1 cellular context compared by ENCODE assay signal in the genomic region with DNA sequence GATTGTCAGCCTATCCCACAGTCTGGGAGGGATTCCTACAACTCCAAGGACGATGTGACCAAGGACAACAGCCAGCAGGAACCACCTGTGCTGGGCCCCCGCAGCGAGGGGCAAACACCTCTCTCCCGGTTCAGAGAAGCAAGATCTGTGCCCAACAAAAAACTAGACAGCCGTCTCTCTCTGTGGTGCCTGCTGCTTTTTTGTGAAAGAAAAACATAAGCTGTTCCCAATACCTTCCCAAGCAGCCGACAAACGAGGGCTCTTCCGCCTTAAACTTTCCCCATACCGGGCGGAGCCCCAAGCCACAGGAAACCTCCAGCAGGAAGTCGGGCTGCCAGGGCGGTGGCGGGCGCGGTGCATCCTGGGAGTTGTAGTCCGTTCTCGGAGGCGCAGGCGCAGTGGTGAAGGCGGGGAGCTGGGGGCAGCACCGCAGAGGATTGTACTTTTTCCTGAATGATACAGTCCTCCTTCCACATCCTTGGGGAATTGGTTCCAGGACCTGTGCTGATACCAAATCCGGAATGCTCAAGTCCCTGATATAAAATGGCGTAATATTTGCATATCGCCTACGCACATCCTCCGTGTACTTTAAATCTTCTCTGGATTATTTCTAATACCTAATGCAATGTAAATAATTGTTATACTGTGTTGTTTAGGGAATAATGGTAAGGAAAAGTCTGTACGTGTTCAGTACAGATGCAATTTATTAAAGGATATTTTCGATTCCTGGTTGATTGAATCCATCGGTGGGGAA.
TF ChIP-seq lines count a peak whose summit lies in the region.

No MANE protein-coding gene starts in this region.

TF ChIP-seq in GM12878, 131 proteins besides CTCF, POLR2A, EP300 and RAD21 (continued from another document and continues in another):
- TF ChIP-seq, protein P1, sequence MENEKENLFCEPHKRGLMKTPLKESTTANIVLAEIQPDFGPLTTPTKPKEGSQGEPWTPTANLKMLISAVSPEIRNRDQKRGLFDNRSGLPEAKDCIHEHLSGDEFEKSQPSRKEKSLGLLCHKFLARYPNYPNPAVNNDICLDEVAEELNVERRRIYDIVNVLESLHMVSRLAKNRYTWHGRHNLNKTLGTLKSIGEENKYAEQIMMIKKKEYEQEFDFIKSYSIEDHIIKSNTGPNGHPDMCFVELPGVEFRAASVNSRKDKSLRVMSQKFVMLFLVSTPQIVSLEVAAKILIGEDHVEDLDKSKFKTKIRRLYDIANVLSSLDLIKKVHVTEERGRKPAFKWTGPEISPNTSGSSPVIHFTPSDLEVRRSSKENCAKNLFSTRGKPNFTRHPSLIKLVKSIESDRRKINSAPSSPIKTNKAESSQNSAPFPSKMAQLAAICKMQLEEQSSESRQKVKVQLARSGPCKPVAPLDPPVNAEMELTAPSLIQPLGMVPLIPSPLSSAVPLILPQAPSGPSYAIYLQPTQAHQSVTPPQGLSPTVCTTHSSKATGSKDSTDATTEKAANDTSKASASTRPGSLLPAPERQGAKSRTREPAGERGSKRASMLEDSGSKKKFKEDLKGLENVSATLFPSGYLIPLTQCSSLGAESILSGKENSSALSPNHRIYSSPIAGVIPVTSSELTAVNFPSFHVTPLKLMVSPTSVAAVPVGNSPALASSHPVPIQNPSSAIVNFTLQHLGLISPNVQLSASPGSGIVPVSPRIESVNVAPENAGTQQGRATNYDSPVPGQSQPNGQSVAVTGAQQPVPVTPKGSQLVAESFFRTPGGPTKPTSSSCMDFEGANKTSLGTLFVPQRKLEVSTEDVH (IDR thresholded peaks at IDR 0.05; ENCODE audit: low read depth, partially characterized antibody), result no peak
- TF ChIP-seq TCF7 (IDR thresholded peaks at IDR 0.05; ENCODE audit: borderline replicate concordance) (no peak), CHD2 (IDR thresholded peaks at IDR 0.05; ENCODE audit: borderline replicate concordance, low read depth, low read length) (no peak), EZH2 (IDR thresholded peaks at IDR 0.05; ENCODE audit: borderline replicate concordance, control insufficient read depth, low read depth, low read length) (no peak), ASH2L (IDR thresholded peaks at IDR 0.05; ENCODE audit: borderline replicate concordance, low read depth) (peak; percentile 84; the same call in 1 of the 2 replicates), SPI1 (IDR thresholded peaks at IDR 0.05; ENCODE audit: borderline replicate concordance, insufficient read depth, low read depth, low read length) (peak; percentile 29; the same call in 1 of the 2 replicates), DPF2 (IDR thresholded peaks at IDR 0.05) (peak; percentile 61), POLR2AphosphoS5 (IDR thresholded peaks at IDR 0.05; ENCODE audit: low read length) (peak; percentile 83), ESRRA (IDR thresholded peaks at IDR 0.05; ENCODE audit: low read length) (0 out of 2 replicates have a peak, but pooled peaks have one; percentile 26), TAF1 (IDR thresholded peaks at IDR 0.05; ENCODE audit: borderline replicate concordance, low read depth, low read length) (peak; percentile 75; the same call in 1 of the 2 replicates), IKZF1 (conservative IDR thresholded peaks at IDR 0.05) (peak; percentile 93), NR2F1 (conservative IDR thresholded peaks at IDR 0.05) (no peak), NFIC (IDR thresholded peaks at IDR 0.05; ENCODE audit: low read depth, low read length) (peak; percentile 62), HDAC2 (IDR thresholded peaks at IDR 0.05) (no peak), EED (IDR thresholded peaks at IDR 0.05; ENCODE audit: low read depth) (peak; percentile 55), TCF12 (IDR thresholded peaks at IDR 0.05; ENCODE audit: low read depth, low read length) (no peak), BACH1 (IDR thresholded peaks at IDR 0.05; ENCODE audit: borderline replicate concordance) (no peak), HDAC6 (IDR thresholded peaks at IDR 0.05; ENCODE audit: unreplicated experiment) (no peak), JUNB (IDR thresholded peaks at IDR 0.05) (no peak), CBX3 (IDR thresholded peaks at IDR 0.05; ENCODE audit: borderline replicate concordance, low read depth) (no peak), ZNF384 (IDR thresholded peaks at IDR 0.05; ENCODE audit: borderline replicate concordance, low read depth, low read length) (no peak), SIN3A (IDR thresholded peaks at IDR 0.05; ENCODE audit: low read depth, low read length) (no peak), SIX5 (IDR thresholded peaks at IDR 0.05; ENCODE audit: low read depth, low read length, severe bottlenecking) (peak; percentile 81), POU2F2 (IDR thresholded peaks at IDR 0.05; ENCODE audit: borderline replicate concordance, low read depth, low read length) (peak; percentile 100)
- TF ChIP-seq, protein P2, sequence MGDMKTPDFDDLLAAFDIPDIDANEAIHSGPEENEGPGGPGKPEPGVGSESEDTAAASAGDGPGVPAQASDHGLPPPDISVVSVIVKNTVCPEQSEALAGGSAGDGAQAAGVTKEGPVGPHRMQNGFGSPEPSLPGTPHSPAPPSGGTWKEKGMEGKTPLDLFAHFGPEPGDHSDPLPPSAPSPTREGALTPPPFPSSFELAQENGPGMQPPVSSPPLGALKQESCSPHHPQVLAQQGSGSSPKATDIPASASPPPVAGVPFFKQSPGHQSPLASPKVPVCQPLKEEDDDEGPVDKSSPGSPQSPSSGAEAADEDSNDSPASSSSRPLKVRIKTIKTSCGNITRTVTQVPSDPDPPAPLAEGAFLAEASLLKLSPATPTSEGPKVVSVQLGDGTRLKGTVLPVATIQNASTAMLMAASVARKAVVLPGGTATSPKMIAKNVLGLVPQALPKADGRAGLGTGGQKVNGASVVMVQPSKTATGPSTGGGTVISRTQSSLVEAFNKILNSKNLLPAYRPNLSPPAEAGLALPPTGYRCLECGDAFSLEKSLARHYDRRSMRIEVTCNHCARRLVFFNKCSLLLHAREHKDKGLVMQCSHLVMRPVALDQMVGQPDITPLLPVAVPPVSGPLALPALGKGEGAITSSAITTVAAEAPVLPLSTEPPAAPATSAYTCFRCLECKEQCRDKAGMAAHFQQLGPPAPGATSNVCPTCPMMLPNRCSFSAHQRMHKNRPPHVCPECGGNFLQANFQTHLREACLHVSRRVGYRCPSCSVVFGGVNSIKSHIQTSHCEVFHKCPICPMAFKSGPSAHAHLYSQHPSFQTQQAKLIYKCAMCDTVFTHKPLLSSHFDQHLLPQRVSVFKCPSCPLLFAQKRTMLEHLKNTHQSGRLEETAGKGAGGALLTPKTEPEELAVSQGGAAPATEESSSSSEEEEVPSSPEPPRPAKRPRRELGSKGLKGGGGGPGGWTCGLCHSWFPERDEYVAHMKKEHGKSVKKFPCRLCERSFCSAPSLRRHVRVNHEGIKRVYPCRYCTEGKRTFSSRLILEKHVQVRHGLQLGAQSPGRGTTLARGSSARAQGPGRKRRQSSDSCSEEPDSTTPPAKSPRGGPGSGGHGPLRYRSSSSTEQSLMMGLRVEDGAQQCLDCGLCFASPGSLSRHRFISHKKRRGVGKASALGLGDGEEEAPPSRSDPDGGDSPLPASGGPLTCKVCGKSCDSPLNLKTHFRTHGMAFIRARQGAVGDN (IDR thresholded peaks at IDR 0.05), result peak; percentile 59; the same call in 1 of the 2 replicates
- TF ChIP-seq, protein P3, sequence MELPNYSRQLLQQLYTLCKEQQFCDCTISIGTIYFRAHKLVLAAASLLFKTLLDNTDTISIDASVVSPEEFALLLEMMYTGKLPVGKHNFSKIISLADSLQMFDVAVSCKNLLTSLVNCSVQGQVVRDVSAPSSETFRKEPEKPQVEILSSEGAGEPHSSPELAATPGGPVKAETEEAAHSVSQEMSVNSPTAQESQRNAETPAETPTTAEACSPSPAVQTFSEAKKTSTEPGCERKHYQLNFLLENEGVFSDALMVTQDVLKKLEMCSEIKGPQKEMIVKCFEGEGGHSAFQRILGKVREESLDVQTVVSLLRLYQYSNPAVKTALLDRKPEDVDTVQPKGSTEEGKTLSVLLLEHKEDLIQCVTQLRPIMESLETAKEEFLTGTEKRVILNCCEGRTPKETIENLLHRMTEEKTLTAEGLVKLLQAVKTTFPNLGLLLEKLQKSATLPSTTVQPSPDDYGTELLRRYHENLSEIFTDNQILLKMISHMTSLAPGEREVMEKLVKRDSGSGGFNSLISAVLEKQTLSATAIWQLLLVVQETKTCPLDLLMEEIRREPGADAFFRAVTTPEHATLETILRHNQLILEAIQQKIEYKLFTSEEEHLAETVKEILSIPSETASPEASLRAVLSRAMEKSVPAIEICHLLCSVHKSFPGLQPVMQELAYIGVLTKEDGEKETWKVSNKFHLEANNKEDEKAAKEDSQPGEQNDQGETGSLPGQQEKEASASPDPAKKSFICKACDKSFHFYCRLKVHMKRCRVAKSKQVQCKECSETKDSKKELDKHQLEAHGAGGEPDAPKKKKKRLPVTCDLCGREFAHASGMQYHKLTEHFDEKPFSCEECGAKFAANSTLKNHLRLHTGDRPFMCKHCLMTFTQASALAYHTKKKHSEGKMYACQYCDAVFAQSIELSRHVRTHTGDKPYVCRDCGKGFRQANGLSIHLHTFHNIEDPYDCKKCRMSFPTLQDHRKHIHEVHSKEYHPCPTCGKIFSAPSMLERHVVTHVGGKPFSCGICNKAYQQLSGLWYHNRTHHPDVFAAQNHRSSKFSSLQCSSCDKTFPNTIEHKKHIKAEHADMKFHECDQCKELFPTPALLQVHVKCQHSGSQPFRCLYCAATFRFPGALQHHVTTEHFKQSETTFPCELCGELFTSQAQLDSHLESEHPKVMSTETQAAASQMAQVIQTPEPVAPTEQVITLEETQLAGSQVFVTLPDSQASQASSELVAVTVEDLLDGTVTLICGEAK (IDR thresholded peaks at IDR 0.05; ENCODE audit: borderline replicate concordance), result peak; percentile 93
- TF ChIP-seq, protein P4, sequence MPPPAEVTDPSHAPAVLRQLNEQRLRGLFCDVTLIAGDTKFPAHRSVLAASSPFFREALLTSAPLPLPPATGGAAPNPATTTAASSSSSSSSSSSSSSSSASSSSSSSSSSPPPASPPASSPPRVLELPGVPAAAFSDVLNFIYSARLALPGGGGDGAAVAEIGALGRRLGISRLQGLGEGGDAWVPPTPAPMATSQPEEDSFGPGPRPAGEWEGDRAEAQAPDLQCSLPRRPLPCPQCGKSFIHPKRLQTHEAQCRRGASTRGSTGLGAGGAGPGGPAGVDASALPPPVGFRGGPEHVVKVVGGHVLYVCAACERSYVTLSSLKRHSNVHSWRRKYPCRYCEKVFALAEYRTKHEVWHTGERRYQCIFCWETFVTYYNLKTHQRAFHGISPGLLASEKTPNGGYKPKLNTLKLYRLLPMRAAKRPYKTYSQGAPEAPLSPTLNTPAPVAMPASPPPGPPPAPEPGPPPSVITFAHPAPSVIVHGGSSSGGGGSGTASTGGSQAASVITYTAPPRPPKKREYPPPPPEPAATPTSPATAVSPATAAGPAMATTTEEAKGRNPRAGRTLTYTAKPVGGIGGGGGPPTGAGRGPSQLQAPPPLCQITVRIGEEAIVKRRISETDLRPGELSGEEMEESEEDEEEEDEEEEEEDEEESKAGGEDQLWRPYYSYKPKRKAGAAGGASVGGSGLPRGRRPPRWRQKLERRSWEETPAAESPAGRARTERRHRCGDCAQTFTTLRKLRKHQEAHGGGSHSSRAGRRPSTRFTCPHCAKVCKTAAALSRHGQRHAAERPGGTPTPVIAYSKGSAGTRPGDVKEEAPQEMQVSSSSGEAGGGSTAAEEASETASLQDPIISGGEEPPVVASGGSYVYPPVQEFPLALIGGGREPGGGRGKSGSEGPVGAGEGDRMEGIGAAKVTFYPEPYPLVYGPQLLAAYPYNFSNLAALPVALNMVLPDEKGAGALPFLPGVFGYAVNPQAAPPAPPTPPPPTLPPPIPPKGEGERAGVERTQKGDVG (CRISPR knock-in tag; IDR thresholded peaks at IDR 0.05), result no peak
- TF ChIP-seq, protein P5, sequence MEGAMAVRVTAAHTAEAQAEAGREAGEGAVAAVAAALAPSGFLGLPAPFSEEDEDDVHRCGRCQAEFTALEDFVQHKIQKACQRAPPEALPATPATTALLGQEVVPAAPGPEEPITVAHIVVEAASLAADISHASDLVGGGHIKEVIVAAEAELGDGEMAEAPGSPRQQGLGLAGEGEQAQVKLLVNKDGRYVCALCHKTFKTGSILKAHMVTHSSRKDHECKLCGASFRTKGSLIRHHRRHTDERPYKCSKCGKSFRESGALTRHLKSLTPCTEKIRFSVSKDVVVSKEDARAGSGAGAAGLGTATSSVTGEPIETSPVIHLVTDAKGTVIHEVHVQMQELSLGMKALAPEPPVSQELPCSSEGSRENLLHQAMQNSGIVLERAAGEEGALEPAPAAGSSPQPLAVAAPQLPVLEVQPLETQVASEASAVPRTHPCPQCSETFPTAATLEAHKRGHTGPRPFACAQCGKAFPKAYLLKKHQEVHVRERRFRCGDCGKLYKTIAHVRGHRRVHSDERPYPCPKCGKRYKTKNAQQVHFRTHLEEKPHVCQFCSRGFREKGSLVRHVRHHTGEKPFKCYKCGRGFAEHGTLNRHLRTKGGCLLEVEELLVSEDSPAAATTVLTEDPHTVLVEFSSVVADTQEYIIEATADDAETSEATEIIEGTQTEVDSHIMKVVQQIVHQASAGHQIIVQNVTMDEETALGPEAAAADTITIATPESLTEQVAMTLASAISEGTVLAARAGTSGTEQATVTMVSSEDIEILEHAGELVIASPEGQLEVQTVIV (IDR thresholded peaks at IDR 0.05; ENCODE audit: borderline replicate concordance, partially characterized antibody), result peak; percentile 59
- TF ChIP-seq, protein P6, sequence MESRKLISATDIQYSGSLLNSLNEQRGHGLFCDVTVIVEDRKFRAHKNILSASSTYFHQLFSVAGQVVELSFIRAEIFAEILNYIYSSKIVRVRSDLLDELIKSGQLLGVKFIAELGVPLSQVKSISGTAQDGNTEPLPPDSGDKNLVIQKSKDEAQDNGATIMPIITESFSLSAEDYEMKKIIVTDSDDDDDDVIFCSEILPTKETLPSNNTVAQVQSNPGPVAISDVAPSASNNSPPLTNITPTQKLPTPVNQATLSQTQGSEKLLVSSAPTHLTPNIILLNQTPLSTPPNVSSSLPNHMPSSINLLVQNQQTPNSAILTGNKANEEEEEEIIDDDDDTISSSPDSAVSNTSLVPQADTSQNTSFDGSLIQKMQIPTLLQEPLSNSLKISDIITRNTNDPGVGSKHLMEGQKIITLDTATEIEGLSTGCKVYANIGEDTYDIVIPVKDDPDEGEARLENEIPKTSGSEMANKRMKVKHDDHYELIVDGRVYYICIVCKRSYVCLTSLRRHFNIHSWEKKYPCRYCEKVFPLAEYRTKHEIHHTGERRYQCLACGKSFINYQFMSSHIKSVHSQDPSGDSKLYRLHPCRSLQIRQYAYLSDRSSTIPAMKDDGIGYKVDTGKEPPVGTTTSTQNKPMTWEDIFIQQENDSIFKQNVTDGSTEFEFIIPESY (IDR thresholded peaks at IDR 0.05), result no peak
- TF ChIP-seq, protein P7, sequence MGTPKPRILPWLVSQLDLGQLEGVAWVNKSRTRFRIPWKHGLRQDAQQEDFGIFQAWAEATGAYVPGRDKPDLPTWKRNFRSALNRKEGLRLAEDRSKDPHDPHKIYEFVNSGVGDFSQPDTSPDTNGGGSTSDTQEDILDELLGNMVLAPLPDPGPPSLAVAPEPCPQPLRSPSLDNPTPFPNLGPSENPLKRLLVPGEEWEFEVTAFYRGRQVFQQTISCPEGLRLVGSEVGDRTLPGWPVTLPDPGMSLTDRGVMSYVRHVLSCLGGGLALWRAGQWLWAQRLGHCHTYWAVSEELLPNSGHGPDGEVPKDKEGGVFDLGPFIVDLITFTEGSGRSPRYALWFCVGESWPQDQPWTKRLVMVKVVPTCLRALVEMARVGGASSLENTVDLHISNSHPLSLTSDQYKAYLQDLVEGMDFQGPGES (IDR thresholded peaks at IDR 0.05), result 0 out of 2 replicates have a peak, but pooled peaks have one; percentile 4
